ENCODE assay signal across 8 cellular contexts in genomic region chr1:154992721-154993571, GRCh38. TPM values are rescaled to one million over a fixed set of nuclear protein-coding genes. Genes with fewer than 3 reads are reported as not detected.
DNase-seq lines count a peak whose midpoint lies in the region; ATAC-seq, FAIRE-seq and TF ChIP-seq lines count a peak whose summit lies in the region.
"Had no signal": no experiment of that assay in that cellular context is flagged by ENCODE, and none has a peak within 500 bp of the region (broad histone marks: within the 10 kb centered on the region; RNA-seq: fewer than 3 reads in every experiment).

No MANE protein-coding gene starts in this region.

- no peak overlapping the region for H3K4me3 ChIP-seq in IMR-90 (ENCODE audit: insufficient read depth, low read depth, low read length)
- H3K4me3 ChIP-seq in bronchial epithelial cell (ENCODE audit: low read depth, low read length): no peak overlapping the region
- no peak overlapping the region for H3K4me3 ChIP-seq in CD8-positive, alpha-beta T cell (ENCODE audit: low read depth, low read length)

- H3K4me2 ChIP-seq in IMR-90 (ENCODE audit: low read depth, low read length): no peak overlapping the region

- dilution Hi-C loops in IMR-90 (cut with HindIII; ENCODE audit: low sequenced_read_pairs, unreplicated experiment): no loop called here

- peaks cover 5% of the 10 kb centered on the region for H3K36me3 Mint-ChIP-seq in glutamatergic neuron (ENCODE audit: unreplicated experiment)
- peaks cover 40% of the 10 kb centered on the region for H3K36me3 Mint-ChIP-seq in CD8-positive, alpha-beta T cell

- BruUV-seq in IMR-90 (replicated peaks; lab: Mats Ljungman, UMichigan): no TSS peak

- H3K36me3 ChIP-seq in IMR-90 (ENCODE audit: control insufficient read depth, insufficient read depth, low read length) (peaks cover 24% of the 10 kb centered on the region), bronchial epithelial cell (ENCODE audit: control insufficient read depth, insufficient read depth, low read length) (peaks cover 17% of the 10 kb centered on the region)
- peaks cover 23% of the 10 kb centered on the region for H3K36me3 ChIP-seq in CD8-positive, alpha-beta T cell (ENCODE audit: insufficient read depth, low read length)

- H2BK120ac ChIP-seq in IMR-90 (ENCODE audit: low read depth, low read length): no peak overlapping the region

- in situ Hi-C loops in ACHN (cut with HindIII; ENCODE audit: low pct_ligation_motif_present, low pct_unique_long_range_greater_than_20kb, low sequenced_read_pairs) (no loop called here), IMR-90 (cut with MboI; ENCODE audit: low sequenced_read_pairs) (no loop called here)

- H3K4me1 ChIP-seq in IMR-90 (ENCODE audit: control insufficient read depth, insufficient read depth, low read length): peaks cover 4% of the 10 kb centered on the region; the same call in 1 of the 2 replicates
- peaks cover 5% of the 10 kb centered on the region for H3K4me1 ChIP-seq in CD8-positive, alpha-beta T cell (ENCODE audit: insufficient read depth, low read length)

- H3K79me1 ChIP-seq in IMR-90 (ENCODE audit: low read depth in 1 of 2, low read length in 2 of 2): peaks cover 16 to 30% of the 10 kb centered on the region in 2 experiments

- H4K5ac ChIP-seq in IMR-90 (ENCODE audit: low read depth, low read length): no peak overlapping the region

- peak overlapping the region; percentile 91 for H2AK9ac ChIP-seq in IMR-90 (replicated peaks; ENCODE audit: low read depth, low read length, poor library complexity)

- H4K8ac ChIP-seq in IMR-90 (ENCODE audit: low read depth in 2 of 2, low read length in 2 of 2): peak overlapping the region in 1 of 2 experiments; percentile 40; a peak in 2 of 4 replicates

- H3K9me3 ChIP-seq in IMR-90 (ENCODE audit: control insufficient read depth, insufficient read depth, low read length): no peaks in the 10 kb centered on the region
- no peaks in the 10 kb centered on the region for H3K9me3 ChIP-seq in CD8-positive, alpha-beta T cell (ENCODE audit: low read length)

- ATAC-seq in IMR-90 (ENCODE audit: low read depth) (peak; percentile 44), HG03045 (IDR thresholded peaks at IDR 0.05; ENCODE audit: unreplicated experiment) (no peak)
- no peak for ATAC-seq in CD8-positive, alpha-beta T cell

- peak overlapping the region; percentile 39 for H2AFZ ChIP-seq in IMR-90 (replicated peaks; ENCODE audit: low read length, poor library complexity)

- no CpG with 5 or more reads among the region's 14 CpGs for WGBS in IMR-90 (ENCODE audit: extremely low coverage in 2 of 2, insufficient read length in 1 of 2), 2 experiments

- peak overlapping the region; percentile 35 for H2AK5ac ChIP-seq in IMR-90 (ENCODE audit: low read depth, low read length)

- no peak for TF ChIP-seq RAD21 in IMR-90 (IDR thresholded peaks at IDR 0.05; ENCODE audit: low read length)

- peaks cover 3% of the 10 kb centered on the region for H3K4me1 Mint-ChIP-seq in glutamatergic neuron (ENCODE audit: low read depth, unreplicated experiment)
- H3K4me1 Mint-ChIP-seq in CD8-positive, alpha-beta T cell (ENCODE audit: low read depth): peaks cover 17% of the 10 kb centered on the region

- peaks cover 5% of the 10 kb centered on the region for H3K27me3 Mint-ChIP-seq in glutamatergic neuron (ENCODE audit: unreplicated experiment)
- peaks cover 2% of the 10 kb centered on the region for H3K27me3 Mint-ChIP-seq in CD8-positive, alpha-beta T cell (ENCODE audit: low read depth)

- H3K9ac ChIP-seq in IMR-90 (ENCODE audit: low read depth, low read length): no peak overlapping the region

- H3K27ac ChIP-seq in IMR-90 (ENCODE audit: insufficient read depth, low read length): peak overlapping the region; percentile 4; the same call in 1 of the 2 replicates
- no peak overlapping the region for H3K27ac ChIP-seq in CD8-positive, alpha-beta T cell (ENCODE audit: low read depth, low read length)

- H2BK5ac ChIP-seq in IMR-90 (ENCODE audit: low read depth, low read length, poor library complexity, severe bottlenecking): no peak overlapping the region

- H2BK20ac ChIP-seq in IMR-90 (ENCODE audit: low read depth, low read length): no peak overlapping the region

- no peak overlapping the region for H3K14ac ChIP-seq in IMR-90 (replicated peaks; ENCODE audit: low read depth, low read length)

- H3K27ac Mint-ChIP-seq in glutamatergic neuron (ENCODE audit: unreplicated experiment): no peak overlapping the region
- no peak overlapping the region for H3K27ac Mint-ChIP-seq in CD8-positive, alpha-beta T cell

- H3K4ac ChIP-seq in IMR-90 (ENCODE audit: low read depth, low read length): peak overlapping the region; percentile 72

- TF ChIP-seq CTCF in IMR-90 (conservative IDR thresholded peaks at IDR 0.05; ENCODE audit: low read depth, low read length) (peak; percentile 15; the same call in 1 of the 2 replicates), bronchial epithelial cell (IDR thresholded peaks at IDR 0.05; ENCODE audit: insufficient read depth, low read length, severe bottlenecking) (peak; percentile 32), glutamatergic neuron (IDR thresholded peaks at IDR 0.05; ENCODE audit: partially characterized antibody, unreplicated experiment) (no peak)
- no peak for TF ChIP-seq CTCF in CD8-positive, alpha-beta T cell (IDR thresholded peaks at IDR 0.05)

- H3K23ac ChIP-seq in IMR-90 (ENCODE audit: low read depth, low read length): no peak overlapping the region

- no peak overlapping the region for H3K18ac ChIP-seq in IMR-90 (ENCODE audit: low read depth, low read length)

- H4K91ac ChIP-seq in IMR-90 (ENCODE audit: insufficient read depth, low read depth, low read length): no peak overlapping the region

- intact Hi-C loops in IMR-90 (cut with micrococcal nuclease): no loop called here
- intact Hi-C loops in CD8-positive, alpha-beta T cell (cut with DNase I, micrococcal nuclease): no loop called here

- H3K4me3 Mint-ChIP-seq in glutamatergic neuron (ENCODE audit: unreplicated experiment): no peak overlapping the region
- H3K4me3 Mint-ChIP-seq in CD8-positive, alpha-beta T cell: no peak overlapping the region

- no peak for TF ChIP-seq POLR2A in IMR-90 (IDR thresholded peaks at IDR 0.05; ENCODE audit: low read depth, low read length)

- no peak for FAIRE-seq in bronchial epithelial cell (lab: Jason Lieb, UNC)

- POLR2A ChIA-PET in IMR-90 (lab: Charles Lee; ENCODE audit: unreplicated experiment): interaction anchor here (0.8 to 1.0 kb wide), 2 partner anchors 9 to 19 kb away, joined by 3 read pairs; partner anchors contain the start of gene FLAD1
- POLR2A ChIA-PET in CD8-positive, alpha-beta T cell (lab: Charles Lee): interaction anchor here (1.0 to 1.2 kb wide), 3 partner anchors 9 to 22 kb away, joined by 3 to 6 read pairs (median 3); partner anchors contain the start of genes FLAD1, SHC1 and ZBTB7B

- H3K9me1 ChIP-seq in IMR-90 (ENCODE audit: insufficient read depth, low read length): peaks cover 7% of the 10 kb centered on the region

- no peak overlapping the region for H3K56ac ChIP-seq in IMR-90 (ENCODE audit: extremely low read depth, insufficient read depth, low read length)

- CTCF ChIA-PET in IMR-90 (lab: Yijun Ruan, JAX): interaction anchor here (1.1 kb wide), 1 partner anchor 20 kb away, joined by 4 read pairs; no protein-coding TSS in a partner anchor
- CTCF ChIA-PET in CD8-positive, alpha-beta T cell (lab: Charles Lee): interaction anchor here (0.9 to 10.9 kb wide), 7 partner anchors 8 to 93 kb away, joined by 3 to 178 read pairs (median 3); partner anchors contain the start of gene PBXIP1

- H3K27me3 ChIP-seq in IMR-90 (ENCODE audit: control insufficient read depth, insufficient read depth, low read length) (no peaks in the 10 kb centered on the region), bronchial epithelial cell (ENCODE audit: control insufficient read depth, insufficient read depth, low read length) (no peaks in the 10 kb centered on the region)
- H3K27me3 ChIP-seq in CD8-positive, alpha-beta T cell (ENCODE audit: insufficient read depth, low read length): no peaks in the 10 kb centered on the region

- H4K20me1 ChIP-seq in IMR-90 (ENCODE audit: insufficient read depth, low read length): peaks cover 12% of the 10 kb centered on the region; the same call in 1 of the 2 replicates

- peak; percentile 57 for DNase-seq in ACHN
- peak; percentile 58 for DNase-seq in IMR-90
- peak; percentile 40 for DNase-seq in bronchial epithelial cell (ENCODE audit: low read depth)
- DNase-seq in glutamatergic neuron: no peak
- no peak for DNase-seq in CD8-positive, alpha-beta T cell
- DNase-seq: activated gamma-delta T cell had no signal

- no peak overlapping the region for H2BK15ac ChIP-seq in IMR-90 (ENCODE audit: low read depth, low read length)

- no peaks in the 10 kb centered on the region for H3K9me3 Mint-ChIP-seq in glutamatergic neuron (ENCODE audit: unreplicated experiment)
- no peaks in the 10 kb centered on the region for H3K9me3 Mint-ChIP-seq in CD8-positive, alpha-beta T cell

RNA-seq across cellular contexts. Expression of gene LENEP, which starts 0.4 kb away (rescaled TPM):
- total RNA-seq in IMR-90 (2012; rRNA removed): not detected in 2 replicates
- polyA plus RNA-seq in IMR-90 (2012; rRNA removed): not detected in 2 replicates
- not detected in 2 replicates for polyA plus RNA-seq in IMR-90 (2012; cell fraction: cytosol; rRNA removed)
- not detected in 2 replicates for polyA plus RNA-seq in IMR-90 (2012; cell fraction: nucleus; rRNA removed; ENCODE audit: low replicate concordance)
- total RNA-seq in bronchial epithelial cell: 0.51 TPM in 1 of 2 replicates, not detected in the other
- 1.3 TPM for total RNA-seq in glutamatergic neuron (ENCODE audit: unreplicated experiment)
- total RNA-seq in CD8-positive, alpha-beta T cell: not detected
- total RNA-seq: subcutaneous adipose tissue had no signal

RNA-seq across cellular contexts. Expression of gene ZBTB7B, which starts 9.7 kb away (rescaled TPM):
- total RNA-seq in IMR-90 (2012; rRNA removed) (7.2 and 7.7 TPM in 2 replicates), bronchial epithelial cell (46.1 and 112 TPM in 2 replicates), glutamatergic neuron (ENCODE audit: unreplicated experiment) (8.1 TPM)
- polyA plus RNA-seq in IMR-90 (2012; rRNA removed): 17.4 and 22.4 TPM in 2 replicates
- 12.4 and 18.5 TPM in 2 replicates for polyA plus RNA-seq in IMR-90 (2012; cell fraction: cytosol; rRNA removed)
- polyA plus RNA-seq in IMR-90 (2012; cell fraction: nucleus; rRNA removed; ENCODE audit: low replicate concordance): 50.2 and 97.9 TPM in 2 replicates
- 1 to 10 TPM; 6.9 to 7.1 TPM for total RNA-seq in CD8-positive, alpha-beta T cell

RNA-seq across cellular contexts. Expression of gene FLAD1, which starts 9.8 kb away (rescaled TPM):
- total RNA-seq in IMR-90 (2012; rRNA removed) (19.7 and 26.3 TPM in 2 replicates), bronchial epithelial cell (40.8 and 49.3 TPM in 2 replicates), glutamatergic neuron (ENCODE audit: unreplicated experiment) (68.8 TPM)
- polyA plus RNA-seq in IMR-90 (2012; rRNA removed): 37.3 and 39.9 TPM in 2 replicates
- polyA plus RNA-seq in IMR-90 (2012; cell fraction: cytosol; rRNA removed): 25.2 and 28.5 TPM in 2 replicates
- 46.1 and 80.6 TPM in 2 replicates for polyA plus RNA-seq in IMR-90 (2012; cell fraction: nucleus; rRNA removed; ENCODE audit: low replicate concordance)
- total RNA-seq in CD8-positive, alpha-beta T cell: 10 to 100 TPM; 17.4 to 19.0 TPM

RNA-seq across cellular contexts. Expression of gene CKS1B, which starts 18.5 kb away (rescaled TPM):
- 129 and 140 TPM in 2 replicates for total RNA-seq in IMR-90 (2012; rRNA removed)
- polyA plus RNA-seq in IMR-90 (2012; rRNA removed): 195 and 272 TPM in 2 replicates
- polyA plus RNA-seq in IMR-90 (2012; cell fraction: cytosol; rRNA removed): 48.5 and 174 TPM in 2 replicates
- 12.1 and 45.9 TPM in 2 replicates for polyA plus RNA-seq in IMR-90 (2012; cell fraction: nucleus; rRNA removed; ENCODE audit: low replicate concordance)
- 56.3 and 76.9 TPM in 2 replicates for total RNA-seq in bronchial epithelial cell
- total RNA-seq in glutamatergic neuron (ENCODE audit: unreplicated experiment): 22.8 TPM
- total RNA-seq in CD8-positive, alpha-beta T cell: 1 to 10 TPM; 2.3 to 2.9 TPM

RNA-seq across cellular contexts. Expression of gene SHC1, which starts 22.4 kb away (rescaled TPM):
- total RNA-seq in IMR-90 (2012; rRNA removed) (291 and 355 TPM in 2 replicates), bronchial epithelial cell (216 and 351 TPM in 2 replicates), glutamatergic neuron (ENCODE audit: unreplicated experiment) (155 TPM)
- polyA plus RNA-seq in IMR-90 (2012; rRNA removed): 337 and 352 TPM in 2 replicates
- polyA plus RNA-seq in IMR-90 (2012; cell fraction: cytosol; rRNA removed): 216 and 285 TPM in 2 replicates
- 1,266 and 1,683 TPM in 2 replicates for polyA plus RNA-seq in IMR-90 (2012; cell fraction: nucleus; rRNA removed; ENCODE audit: low replicate concordance)
- 10 to 100 TPM; 54.5 to 58.3 TPM for total RNA-seq in CD8-positive, alpha-beta T cell

Comparison
In these comparisons a context has a peak if more than half of its experiments do, and no peak if none do; other contexts are left out.
1. DNase-seq: peak in ACHN (single experiment), IMR-90 (single experiment) and bronchial epithelial cell (single experiment); none in glutamatergic neuron (single experiment) and CD8-positive, alpha-beta T cell (0 of 7).
2. CTCF ChIP-seq: peak in IMR-90 (single experiment) and bronchial epithelial cell (single experiment); none in glutamatergic neuron (single experiment) and CD8-positive, alpha-beta T cell (single experiment).